In the genomic region with DNA sequence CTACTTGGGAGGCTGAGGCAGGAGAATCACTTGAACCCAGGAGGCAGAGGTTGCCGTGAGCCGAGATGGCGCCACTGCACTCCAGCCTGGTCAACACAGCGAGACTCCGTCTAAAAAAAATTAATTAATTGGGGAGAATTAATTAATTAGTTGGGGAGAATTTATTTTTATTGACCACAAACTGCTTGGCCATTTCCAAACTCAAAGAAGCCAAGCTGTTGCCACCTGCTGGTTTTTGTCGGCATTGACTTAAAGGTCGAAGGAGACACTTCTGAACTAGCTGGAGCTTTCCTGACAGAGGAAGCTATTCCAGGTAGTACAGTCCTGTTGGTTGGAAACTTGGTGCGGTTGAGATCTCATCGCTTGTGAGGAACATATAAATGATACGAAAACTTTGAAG, we compare ENCODE assay signal across 8 cellular contexts. TPM values are rescaled to one million over a fixed set of nuclear protein-coding genes. Genes with fewer than 3 reads are reported as not detected.
DNase-seq lines count a peak whose midpoint lies in the region; ATAC-seq and TF ChIP-seq lines count a peak whose summit lies in the region.
"Had no signal": no experiment of that assay in that cellular context is flagged by ENCODE, and none has a peak within 500 bp of the region (broad histone marks: within the 10 kb centered on the region; RNA-seq: fewer than 3 reads in every experiment).

No MANE protein-coding gene starts in this region.

- H3K4me3 Mint-ChIP-seq in Caco-2 (ENCODE audit: unreplicated experiment): no peak overlapping the region
- H3K4me3 Mint-ChIP-seq in stimulated activated effector memory CD8-positive, alpha-beta T cell treated with anti-CD3 and anti-CD28 coated beads, Interleukin-12 subunit alpha, Interleukin-12 subunit beta, amount 100 ng/mL, for 72 hours: no peak overlapping the region
- H3K4me3 Mint-ChIP-seq: naive B cell had no signal

- TF ChIP-seq CTCF in Caco-2 (IDR thresholded peaks at IDR 0.05; ENCODE audit: insufficient read depth in 1 of 2, low read depth in 1 of 2, low read length in 1 of 2, severe bottlenecking in 1 of 2, unreplicated experiment in 1 of 2): peak; percentile 57 to 66
- peak; percentile 58 for TF ChIP-seq CTCF in liver (IDR thresholded peaks at IDR 0.05; ENCODE audit: low read depth, low read length, missing input control)

- intact Hi-C loops in Caco-2 (cut with micrococcal nuclease; ENCODE audit: unreplicated experiment): loop anchor here (1.0 to 5.0 kb wide), 2 partner anchors 89 to 373 kb away; no protein-coding TSS in a partner anchor

- no peak overlapping the region for H3K27ac Mint-ChIP-seq in Caco-2 (ENCODE audit: unreplicated experiment)
- H3K27ac Mint-ChIP-seq in stimulated activated effector memory CD8-positive, alpha-beta T cell treated with anti-CD3 and anti-CD28 coated beads, Interleukin-12 subunit alpha, Interleukin-12 subunit beta, amount 100 ng/mL, for 72 hours: no peak overlapping the region

- 63% methylated on average over 10 of the region's 10 CpGs for WGBS in liver

- no peaks in the 10 kb centered on the region for H3K4me1 Mint-ChIP-seq in Caco-2 (ENCODE audit: low read depth, unreplicated experiment)
- no peaks in the 10 kb centered on the region for H3K4me1 Mint-ChIP-seq in stimulated activated effector memory CD8-positive, alpha-beta T cell treated with anti-CD3 and anti-CD28 coated beads, Interleukin-12 subunit alpha, Interleukin-12 subunit beta, amount 100 ng/mL, for 72 hours

- ATAC-seq in GM18519 (IDR thresholded peaks at IDR 0.05; ENCODE audit: low FRiP score, unreplicated experiment) (peak; percentile 49), HG03045 (IDR thresholded peaks at IDR 0.05; ENCODE audit: unreplicated experiment) (no peak)
- no peak for ATAC-seq in stimulated activated effector memory CD8-positive, alpha-beta T cell treated with anti-CD3 and anti-CD28 coated beads, Interleukin-12 subunit alpha, Interleukin-12 subunit beta, amount 100 ng/mL, for 72 hours

- TF ChIP-seq RAD21 in liver (IDR thresholded peaks at IDR 0.05): peak; percentile 65 to 69

- H3K4me3 ChIP-seq in Caco-2 (ENCODE audit: low read depth, low read length) (no peak overlapping the region), adipocyte (ENCODE audit: low read length) (no peak overlapping the region), liver (ENCODE audit: low read depth in 1 of 3, low read length in 3 of 3) (no peak overlapping the region)

- H3K9me3 ChIP-seq in Caco-2 (no peaks in the 10 kb centered on the region), adipocyte (ENCODE audit: control insufficient read depth, low read length) (no peaks in the 10 kb centered on the region), liver (ENCODE audit: control insufficient read depth in 4 of 4, low read length in 3 of 4) (no peaks in the 10 kb centered on the region)

- H3K27ac ChIP-seq in liver (ENCODE audit: low read depth in 1 of 2, low read length in 2 of 2): no peak overlapping the region

- BruUV-seq in Caco-2 (replicated peaks; lab: Mats Ljungman, UMichigan): no TSS peak

- no peaks in the 10 kb centered on the region for H3K36me3 ChIP-seq in Caco-2 (ENCODE audit: control insufficient read depth, insufficient read depth, low read length)
- H3K36me3 ChIP-seq in adipocyte (ENCODE audit: control insufficient read depth, insufficient read depth, low read length, severe bottlenecking): no peaks in the 10 kb centered on the region
- H3K36me3 ChIP-seq in liver (ENCODE audit: control insufficient read depth in 4 of 4, insufficient read depth in 3 of 4, low read depth in 1 of 4, low read length in 3 of 4): no peaks in the 10 kb centered on the region

- H3K27me3 ChIP-seq in Caco-2 (replicated peaks; ENCODE audit: control insufficient read depth, insufficient read depth, low read length) (no peaks in the 10 kb centered on the region), adipocyte (replicated peaks; ENCODE audit: control insufficient read depth, insufficient read depth, low read length) (no peaks in the 10 kb centered on the region), liver (ENCODE audit: control insufficient read depth in 4 of 4, insufficient read depth in 4 of 4, low read length in 3 of 4) (no peaks in the 10 kb centered on the region)

- no peaks in the 10 kb centered on the region for H3K27me3 Mint-ChIP-seq in Caco-2 (ENCODE audit: insufficient read depth, unreplicated experiment)

- H3K9ac ChIP-seq in adipocyte (ENCODE audit: low read length) (no peak overlapping the region), liver (ENCODE audit: low read depth in 1 of 2, low read length in 2 of 2) (no peak overlapping the region)

- no peaks in the 10 kb centered on the region for H3K9me3 Mint-ChIP-seq in Caco-2 (ENCODE audit: unreplicated experiment)
- no peaks in the 10 kb centered on the region for H3K9me3 Mint-ChIP-seq in stimulated activated effector memory CD8-positive, alpha-beta T cell treated with anti-CD3 and anti-CD28 coated beads, Interleukin-12 subunit alpha, Interleukin-12 subunit beta, amount 100 ng/mL, for 72 hours
- H3K9me3 Mint-ChIP-seq: naive B cell had no signal

- POLR2A ChIA-PET in Caco-2 (lab: Charles Lee): no interaction called here

- peak; percentile 52 to 60 for DNase-seq in Caco-2
- DNase-seq in LHCN-M2 (ENCODE audit: low read depth): peak; percentile 47
- DNase-seq in adipocyte (ENCODE audit: low read depth): peak; percentile 73
- DNase-seq in stimulated activated effector memory CD8-positive, alpha-beta T cell treated with anti-CD3 and anti-CD28 coated beads, Interleukin-12 subunit alpha, Interleukin-12 subunit beta, amount 100 ng/mL, for 72 hours (ENCODE audit: low spot score in 2 of 2): no peak
- DNase-seq: naive B cell had no signal

- H3K36me3 Mint-ChIP-seq in Caco-2 (ENCODE audit: insufficient read depth, unreplicated experiment): peaks cover 6% of the 10 kb centered on the region
- H3K36me3 Mint-ChIP-seq in stimulated activated effector memory CD8-positive, alpha-beta T cell treated with anti-CD3 and anti-CD28 coated beads, Interleukin-12 subunit alpha, Interleukin-12 subunit beta, amount 100 ng/mL, for 72 hours: no peaks in the 10 kb centered on the region
- H3K36me3 Mint-ChIP-seq: naive B cell had no signal

- CTCF ChIA-PET in Caco-2 (lab: Charles Lee): interaction anchor here (1.4 kb wide), 1 partner anchor 90 kb away, joined by 13 read pairs; no protein-coding TSS in a partner anchor

- no peaks in the 10 kb centered on the region for H3K4me1 ChIP-seq in Caco-2
- H3K4me1 ChIP-seq in adipocyte (ENCODE audit: control insufficient read depth, insufficient read depth, low read length): peaks cover 15% of the 10 kb centered on the region
- no peaks in the 10 kb centered on the region for H3K4me1 ChIP-seq in liver (ENCODE audit: control insufficient read depth in 4 of 4, insufficient read depth in 4 of 4, low read length in 3 of 4)

TF ChIP-seq in liver, 16 proteins besides CTCF, POLR2A, EP300 and RAD21:
- TF ChIP-seq, protein P1, sequence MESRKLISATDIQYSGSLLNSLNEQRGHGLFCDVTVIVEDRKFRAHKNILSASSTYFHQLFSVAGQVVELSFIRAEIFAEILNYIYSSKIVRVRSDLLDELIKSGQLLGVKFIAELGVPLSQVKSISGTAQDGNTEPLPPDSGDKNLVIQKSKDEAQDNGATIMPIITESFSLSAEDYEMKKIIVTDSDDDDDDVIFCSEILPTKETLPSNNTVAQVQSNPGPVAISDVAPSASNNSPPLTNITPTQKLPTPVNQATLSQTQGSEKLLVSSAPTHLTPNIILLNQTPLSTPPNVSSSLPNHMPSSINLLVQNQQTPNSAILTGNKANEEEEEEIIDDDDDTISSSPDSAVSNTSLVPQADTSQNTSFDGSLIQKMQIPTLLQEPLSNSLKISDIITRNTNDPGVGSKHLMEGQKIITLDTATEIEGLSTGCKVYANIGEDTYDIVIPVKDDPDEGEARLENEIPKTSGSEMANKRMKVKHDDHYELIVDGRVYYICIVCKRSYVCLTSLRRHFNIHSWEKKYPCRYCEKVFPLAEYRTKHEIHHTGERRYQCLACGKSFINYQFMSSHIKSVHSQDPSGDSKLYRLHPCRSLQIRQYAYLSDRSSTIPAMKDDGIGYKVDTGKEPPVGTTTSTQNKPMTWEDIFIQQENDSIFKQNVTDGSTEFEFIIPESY (IDR thresholded peaks at IDR 0.05): no peak
TF ChIP-seq in liver: peak in this region for 0.

RNA-seq across cellular contexts. Expression of a gene that starts 13.1 kb away (rescaled TPM):
- total RNA-seq in Caco-2 (2022): 0.72 and 0.86 TPM in 2 replicates
- total RNA-seq in LHCN-M2 (2014; rRNA removed): 1.0 and 2.6 TPM in 2 replicates
- polyA plus RNA-seq in LHCN-M2 (2012): 2.0 TPM
- total RNA-seq in liver: not detected
- polyA plus RNA-seq in liver: not detected

RNA-seq across cellular contexts. Expression of a gene that starts 28.2 kb away (rescaled TPM):
- total RNA-seq in Caco-2 (2022) (not detected in 2 replicates), LHCN-M2 (2014; rRNA removed) (not detected in 2 replicates), liver (not detected)
- polyA plus RNA-seq in LHCN-M2 (2012): not detected
- polyA plus RNA-seq in liver: not detected

Comparison
In these comparisons a context has a peak if more than half of its experiments do, and no peak if none do; other contexts are left out.
1. DNase-seq: peak in Caco-2 (2 of 2), LHCN-M2 (single experiment) and adipocyte (single experiment); none in stimulated activated effector memory CD8-positive, alpha-beta T cell treated with anti-CD3 and anti-CD28 coated beads, Interleukin-12 subunit alpha, Interleukin-12 subunit beta, amount 100 ng/mL, for 72 hours (0 of 2).